In the genomic region with DNA sequence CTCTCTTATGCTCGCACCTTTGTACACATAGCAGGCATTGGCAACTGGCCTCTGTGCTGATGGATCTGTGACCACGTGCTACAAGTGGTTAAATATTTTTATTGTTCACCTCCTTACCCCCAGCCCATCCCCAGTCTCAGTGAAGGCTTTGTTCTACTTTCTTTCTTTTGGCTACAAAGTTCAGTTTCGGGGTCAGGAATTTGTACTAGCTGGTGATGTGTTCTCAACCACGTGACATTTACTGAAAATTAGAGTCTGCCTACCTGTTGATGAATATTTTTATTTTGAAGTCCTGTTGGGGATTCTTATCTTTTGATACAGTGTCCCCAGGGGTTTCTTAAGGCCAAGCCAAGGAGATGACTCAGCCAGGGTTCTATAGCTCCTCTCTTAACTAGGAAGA, we compare ENCODE assay signal across 20 cellular contexts. TPM values are rescaled to one million over a fixed set of nuclear protein-coding genes. Genes with fewer than 3 reads are reported as not detected.
DNase-seq lines count a peak whose midpoint lies in the region; TF ChIP-seq lines count a peak whose summit lies in the region.
"Had no signal": no experiment of that assay in that cellular context is flagged by ENCODE, and none has a peak within 500 bp of the region (broad histone marks: within the 10 kb centered on the region; RNA-seq: fewer than 3 reads in every experiment).

No MANE protein-coding gene starts in this region.

- no peaks in the 10 kb centered on the region for H3K9me2 ChIP-seq in Loucy (replicated peaks; ENCODE audit: low read depth, low read length)

- H3K4me3 Mint-ChIP-seq in progenitor cell of endocrine pancreas (ENCODE audit: low read depth), result no peak overlapping the region
- H3K4me3 Mint-ChIP-seq: H9 had no signal

- H3F3A ChIP-seq in Loucy (ENCODE audit: low read depth), result peaks cover 8% of the 10 kb centered on the region; the same call in 1 of the 2 replicates

- H2AFZ ChIP-seq in Loucy (ENCODE audit: low read length), result no peak overlapping the region

- no peaks in the 10 kb centered on the region for H3K36me3 Mint-ChIP-seq in progenitor cell of endocrine pancreas (ENCODE audit: insufficient read depth)

- H3K27me3 ChIP-seq in Loucy (ENCODE audit: insufficient read depth, low read length, poor library complexity, severe bottlenecking), result no peaks in the 10 kb centered on the region
- H3K27me3 ChIP-seq in tibial nerve, result no peaks in the 10 kb centered on the region
- H3K27me3 ChIP-seq: MG63 had no signal

- H3K9me3 Mint-ChIP-seq in progenitor cell of endocrine pancreas (ENCODE audit: low read depth), result peaks cover 2% of the 10 kb centered on the region
- H3K9me3 Mint-ChIP-seq: H9 had no signal

- no peak for TF ChIP-seq EP300 in tibial nerve (IDR thresholded peaks at IDR 0.05)

- H3K27ac ChIP-seq in tibial nerve, result no peak overlapping the region

- TF ChIP-seq POLR2A in tibial nerve (IDR thresholded peaks at IDR 0.05), result no peak

- no peak overlapping the region for H3K9ac ChIP-seq in Loucy (ENCODE audit: low read depth, low read length, poor library complexity, severe bottlenecking)

- in situ Hi-C loops in G401 (cut with HindIII; ENCODE audit: low sequenced_read_pairs), result no loop called here

- H3K27me3 Mint-ChIP-seq in progenitor cell of endocrine pancreas, result no peaks in the 10 kb centered on the region

- WGBS in tibial nerve, 2 donors, result 52 to 63% methylated on average over 4 of the region's 4 CpGs

- peaks cover 2% of the 10 kb centered on the region for H3K4me1 Mint-ChIP-seq in progenitor cell of endocrine pancreas (ENCODE audit: low read depth)

- TF ChIP-seq CTCF in Loucy (conservative IDR thresholded peaks at IDR 0.05; ENCODE audit: low read length) (no peak), fibroblast of the aortic adventitia (IDR thresholded peaks at IDR 0.05; ENCODE audit: insufficient read depth, low read length) (no peak), progenitor cell of endocrine pancreas (IDR thresholded peaks at IDR 0.05; ENCODE audit: unreplicated experiment) (no peak), tibial nerve (IDR thresholded peaks at IDR 0.05) (no peak)

- H3K4me3 ChIP-seq in Loucy (ENCODE audit: low read length, poor library complexity, severe bottlenecking) (peak overlapping the region; percentile 36), fibroblast of the aortic adventitia (ENCODE audit: low read depth, low read length) (no peak overlapping the region), tibial nerve (no peak overlapping the region)
- H3K4me3 ChIP-seq: MG63 had no signal

- no peaks in the 10 kb centered on the region for H3K79me2 ChIP-seq in Loucy (ENCODE audit: insufficient read depth, low read length)

- H3K4me1 ChIP-seq in Loucy (ENCODE audit: insufficient read depth, low read length, poor library complexity, severe bottlenecking) (peaks cover 18% of the 10 kb centered on the region), tibial nerve (no peaks in the 10 kb centered on the region)

- no peaks in the 10 kb centered on the region for H4K20me1 ChIP-seq in Loucy (ENCODE audit: insufficient read depth, low read length, poor library complexity, severe bottlenecking)

- H3K9me3 ChIP-seq in Loucy (ENCODE audit: insufficient read depth, low read depth, low read length), result no peaks in the 10 kb centered on the region
- no peaks in the 10 kb centered on the region for H3K9me3 ChIP-seq in tibial nerve
- H3K9me3 ChIP-seq: MG63 had no signal

- peak; percentile 51 for DNase-seq in COLO829 (ENCODE audit: low spot score)
- peak; percentile 11 for DNase-seq in fibroblast of the aortic adventitia (ENCODE audit: low read depth)
- no peak for DNase-seq in progenitor cell of endocrine pancreas (ENCODE audit: low spot score, unreplicated experiment)
- DNase-seq in G401 (ENCODE audit: low spot score), result no peak
- no peak for DNase-seq in tibial nerve (ENCODE audit: low spot score in 2 of 2)
- no peak for DNase-seq in SKM-1 treated with dmso at 0.1 percent for 144 hours (lab: John Stamatoyannopoulos, UW; ENCODE audit: unreplicated experiment)
- DNase-seq in NCI-H1694 (lab: John Stamatoyannopoulos, UW), result no peak
- DNase-seq: AML-193, DMS79 treated with DMSO at 0.1 percent for 48 hours, GDM1, H9, MG63, NCI-H1930, NCI-H2171 treated with DMSO at 0.1 percent for 48 hours, NCI-H510A, NCI-H82, SHP77 treated with DMSO at 0.1 percent for 48 hours, SW 1271 had no signal

- H3K4me2 ChIP-seq in Loucy (ENCODE audit: low read depth, low read length, poor library complexity, severe bottlenecking), result peak overlapping the region; percentile 61

- H3K27ac Mint-ChIP-seq in progenitor cell of endocrine pancreas, result peak overlapping the region; percentile 35
- H3K27ac Mint-ChIP-seq: H9 had no signal

- H3K36me3 ChIP-seq in Loucy (ENCODE audit: insufficient read depth, low read length) (no peaks in the 10 kb centered on the region), tibial nerve (no peaks in the 10 kb centered on the region)
- H3K36me3 ChIP-seq: MG63 had no signal

RNA-seq across cellular contexts. Expression of gene C9orf57, which starts 47.8 kb away (rescaled TPM):
- total RNA-seq in fibroblast of the aortic adventitia (ENCODE audit: low replicate concordance) (not detected in 2 replicates), progenitor cell of endocrine pancreas (not detected in 2 replicates), tibial nerve (not detected)
- total RNA-seq in G401 (2014; rRNA removed; shearing (Covaris generic)), result not detected in 2 replicates
- total RNA-seq: H9, HT1080 had no signal

Comparison
In these comparisons a context has a peak if more than half of its experiments do, and no peak if none do; other contexts are left out.
1. DNase-seq: peak in COLO829 (single experiment) and fibroblast of the aortic adventitia (single experiment); none in progenitor cell of endocrine pancreas (single experiment), G401 (single experiment), tibial nerve (0 of 2), SKM-1 treated with dmso at 0.1 percent for 144 hours (single experiment) and NCI-H1694 (single experiment).